10 cellular contexts compared by ENCODE assay signal in the genomic region with DNA sequence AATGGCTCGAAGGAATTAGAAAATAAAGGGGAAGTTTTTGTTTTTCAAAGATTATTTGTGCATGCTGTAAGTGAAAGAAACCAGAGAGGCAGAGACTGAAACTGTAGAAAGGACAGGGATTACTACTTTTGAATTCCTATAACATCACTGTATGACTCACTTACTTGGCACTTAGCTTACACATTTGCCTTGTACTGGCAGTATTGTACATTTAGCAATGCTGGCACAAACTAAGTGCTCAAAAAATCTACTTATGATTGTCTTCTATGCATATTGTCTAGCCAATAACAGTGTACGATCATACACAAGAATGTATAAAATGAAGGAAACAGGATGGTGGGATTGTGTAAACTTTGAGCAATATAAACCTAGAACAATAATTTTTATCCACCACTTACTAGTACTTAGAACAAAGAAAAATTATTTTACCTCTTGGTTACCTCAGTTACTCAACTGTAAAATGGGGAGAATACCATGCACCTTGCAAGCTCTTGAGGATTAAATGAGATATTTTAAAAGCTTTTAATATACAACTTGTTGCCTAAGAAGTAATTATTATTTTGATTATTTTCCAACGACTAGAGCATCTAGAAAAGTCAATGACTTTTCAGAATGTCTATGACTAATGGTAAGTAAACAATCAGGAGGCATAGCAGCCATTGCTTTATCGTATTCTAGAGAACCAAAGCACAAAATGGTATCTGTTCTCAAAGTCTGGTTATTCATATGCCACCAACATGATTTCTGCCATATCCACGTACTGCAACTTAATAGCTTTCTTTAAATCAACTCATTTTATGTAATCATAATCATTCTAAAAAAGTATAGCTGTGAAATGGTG. TPM values are rescaled to one million over a fixed set of nuclear protein-coding genes. Genes with fewer than 3 reads are reported as not detected.
DNase-seq lines count a peak whose midpoint lies in the region; ATAC-seq and TF ChIP-seq lines count a peak whose summit lies in the region.
"Had no signal": no experiment of that assay in that cellular context is flagged by ENCODE, and none has a peak within 500 bp of the region (broad histone marks: within the 10 kb centered on the region; RNA-seq: fewer than 3 reads in every experiment).

No MANE protein-coding gene starts in this region.

- H3K27ac ChIP-seq in fibroblast of lung (ENCODE audit: insufficient read depth, low read length): no peak overlapping the region
- H3K27ac ChIP-seq: cardiac muscle cell, upper lobe of right lung had no signal

- DNase-seq in A172 (ENCODE audit: low spot score) (peak; percentile 73), RPMI7951 (ENCODE audit: low read depth) (peak; percentile 73), fibroblast of lung (ENCODE audit: low read depth in 2 of 2) (peak; percentile 80 to 86), hypothalamus (lab: John Stamatoyannopoulos, UW) (no peak), left cardiac atrium (no peak), NCI-H1048 (lab: John Stamatoyannopoulos, UW) (no peak)
- no peak for DNase-seq in central memory CD4-positive, alpha-beta T cell
- DNase-seq: upper lobe of right lung had no signal

- no peaks in the 10 kb centered on the region for H3K4me1 ChIP-seq in fibroblast of lung (ENCODE audit: control insufficient read depth, extremely low read depth, insufficient read depth, low read length)

- no peaks in the 10 kb centered on the region for H3K27me3 ChIP-seq in fibroblast of lung (ENCODE audit: control insufficient read depth, insufficient read depth, low read length)
- H3K27me3 ChIP-seq: cardiac muscle cell, upper lobe of right lung had no signal

- no peaks in the 10 kb centered on the region for H4K20me1 ChIP-seq in fibroblast of lung (ENCODE audit: control insufficient read depth, extremely low read depth, insufficient read depth, low read length)

- intact Hi-C loops in left cardiac atrium (cut with DNase I): no loop called here

- no peak for TF ChIP-seq CTCF in fibroblast of lung (conservative IDR thresholded peaks at IDR 0.05 in 1 of 2, IDR thresholded peaks at IDR 0.05 in 1 of 2; ENCODE audit: low read depth in 1 of 2, low read length in 2 of 2)

- ATAC-seq in GM18868 (IDR thresholded peaks at IDR 0.05; ENCODE audit: unreplicated experiment) (peak; percentile 54), left cardiac atrium (no peak)
- ATAC-seq: upper lobe of right lung had no signal

- peaks cover 55% of the 10 kb centered on the region for H3K79me2 ChIP-seq in fibroblast of lung (ENCODE audit: control insufficient read depth, insufficient read depth, low read length)

- H3K9me3 ChIP-seq in fibroblast of lung (ENCODE audit: control insufficient read depth, insufficient read depth, low read depth, low read length): no peaks in the 10 kb centered on the region
- H3K9me3 ChIP-seq: upper lobe of right lung had no signal

- no peak overlapping the region for H2AFZ ChIP-seq in fibroblast of lung (ENCODE audit: low read length)

- peak overlapping the region in 2 of 4 experiments; percentile 22 to 72 for H3K4me3 ChIP-seq in fibroblast of lung (replicated peaks in 1 of 4; ENCODE audit: control extremely low read depth in 1 of 4, insufficient read depth in 1 of 4, low read depth in 3 of 4, low read length in 4 of 4)
- H3K4me3 ChIP-seq: cardiac muscle cell, upper lobe of right lung had no signal

- peak overlapping the region; percentile 59 for H3K4me2 ChIP-seq in fibroblast of lung (ENCODE audit: extremely low read depth, insufficient read depth, low read length)

- H3K9ac ChIP-seq in fibroblast of lung (ENCODE audit: insufficient read depth, low read length): no peak overlapping the region

- no peaks in the 10 kb centered on the region for H3K36me3 ChIP-seq in fibroblast of lung (ENCODE audit: control insufficient read depth, insufficient read depth, low read length)
- H3K36me3 ChIP-seq: cardiac muscle cell, upper lobe of right lung had no signal

RNA-seq across cellular contexts. Expression of gene FAM120C, which starts 4.7 kb away (rescaled TPM):
- total RNA-seq in A172 (2014; rRNA removed; shearing (Covaris generic)): 2.4 and 3.5 TPM in 2 replicates
- total RNA-seq in RPMI7951 (2014; rRNA removed; shearing (Covaris generic)): 5.9 and 7.7 TPM in 2 replicates
- 4.6 and 6.9 TPM in 2 replicates for total RNA-seq in fibroblast of lung
- 4.7 and 4.8 TPM in 2 replicates for polyA plus RNA-seq in fibroblast of lung
- 2.9 and 3.2 TPM in 2 replicates for polyA plus RNA-seq in fibroblast of lung (2012)
- 8.5 and 10.8 TPM in 2 replicates for polyA minus RNA-seq in fibroblast of lung (ENCODE audit: low replicate concordance)
- 1 to 10 TPM; 7.1 to 7.2 TPM for total RNA-seq in left cardiac atrium

Comparison
In these comparisons a context has a peak if more than half of its experiments do, and no peak if none do; other contexts are left out.
1. DNase-seq: peak in A172 (single experiment), RPMI7951 (single experiment) and fibroblast of lung (2 of 2); none in hypothalamus (0 of 51), left cardiac atrium (single experiment), central memory CD4-positive, alpha-beta T cell (single experiment) and NCI-H1048 (single experiment).